Comparison of ENCODE assay signal across 28 cellular contexts in genomic region chr22:28021998-28022660, GRCh38.
DNase-seq lines count a peak whose midpoint lies in the region; FAIRE-seq and TF ChIP-seq lines count a peak whose summit lies in the region.
"Had no signal": no experiment of that assay in that cellular context is flagged by ENCODE, and none has a peak within 500 bp of the region (broad histone marks: within the 10 kb centered on the region; RNA-seq: fewer than 3 reads in every experiment).

No MANE protein-coding gene starts in this region.

- no peak overlapping the region for H3K27ac ChIP-seq in kidney (ENCODE audit: low read depth in 2 of 2, low read length in 2 of 2)
- H3K27ac ChIP-seq in spleen = no peak overlapping the region
- no peak overlapping the region for H3K27ac ChIP-seq in transverse colon
- H3K27ac ChIP-seq: A549, neutrophil, PC-9, thyroid gland had no signal

- H3K36me3 ChIP-seq in H7 (replicated peaks; ENCODE audit: control insufficient read depth, insufficient read depth, low read length) (no peaks in the 10 kb centered on the region), kidney (ENCODE audit: control insufficient read depth in 1 of 2, insufficient read depth in 2 of 2, low read length in 2 of 2) (no peaks in the 10 kb centered on the region), spleen (no peaks in the 10 kb centered on the region), transverse colon (no peaks in the 10 kb centered on the region)
- H3K36me3 ChIP-seq: neutrophil, thyroid gland had no signal

- in situ Hi-C loops in transverse colon (cut with MboI; ENCODE audit: low pct_ligation_motif_present in 1 of 4, low pct_unique_long_range_greater_than_20kb in 1 of 4, low sequenced_read_pairs in 3 of 4) = loop anchor here in 2 of 4 donors (10.0 to 25.0 kb wide), 2 partner anchors 573 to 815 kb away; no protein-coding TSS in a partner anchor

- intact Hi-C loops in kidney (cut with DNase I) = no loop called here
- intact Hi-C loops in spleen (cut with DNase I; ENCODE audit: low total_unique reads) = loop anchor here (10.0 kb wide), 1 partner anchor 563 kb away; no protein-coding TSS in a partner anchor
- intact Hi-C loops in transverse colon (cut with DNase I; ENCODE audit: low total_unique reads) = no loop called here

- TF ChIP-seq POLR2A in spleen (IDR thresholded peaks at IDR 0.05) (no peak), transverse colon (IDR thresholded peaks at IDR 0.05) (no peak)

- TF ChIP-seq EP300 in transverse colon (IDR thresholded peaks at IDR 0.05; ENCODE audit: low read depth) = no peak

- no peak for FAIRE-seq in kidney (lab: Jason Lieb, UNC)
- FAIRE-seq: A549 had no signal

- WGBS in spleen, 5 donors = 85 to 98% (median 92%) methylated on average over 6 to 7 of the region's 7 CpGs
- WGBS in transverse colon (ENCODE audit: low coverage in 1 of 2), 2 donors = 94 to 100% methylated on average over 2 to 7 of the region's 7 CpGs

- TF ChIP-seq CTCF in kidney (IDR thresholded peaks at IDR 0.05; ENCODE audit: borderline replicate concordance, extremely low read depth, insufficient read depth) = no peak
- TF ChIP-seq CTCF in spleen (IDR thresholded peaks at IDR 0.05 in 8 of 11, conservative IDR thresholded peaks at IDR 0.05 in 3 of 11) = no peak
- TF ChIP-seq CTCF in transverse colon (IDR thresholded peaks at IDR 0.05) = no peak

- no peak overlapping the region for H3K9ac ChIP-seq in kidney (ENCODE audit: low read length in 2 of 2)

- peak; percentile 29 for DNase-seq in activated CD8-positive, alpha-beta memory T cell treated with anti-CD3 and anti-CD28 coated beads, Interleukin-2, amount 50 U/mL, for 48 hours
- no peak for DNase-seq in activated CD8-positive, alpha-beta memory T cell treated with anti-CD3 and anti-CD28 coated beads for 24 hours
- DNase-seq in H7 (peak; percentile 27), kidney (peak; percentile 51), spleen (peak; percentile 55), transverse colon (no peak), NCI-H1930 (lab: John Stamatoyannopoulos, UW) (no peak)
- no peak for DNase-seq in activated naive CD4-positive, alpha-beta T cell treated with Interleukin-2 at 50 U/mL for 16 hours
- DNase-seq: activated CD4-positive, alpha-beta T cell treated with anti-CD3 and anti-CD28 coated beads, Interleukin-2, amount 50 U/mL, for 4 hours; activated CD4-positive, CD25-positive, alpha-beta regulatory T cell; activated naive CD4-positive, alpha-beta T cell treated with anti-CD3 and anti-CD28 coated beads for 36 hours; activated T-cell treated with anti-CD3 and anti-CD28 coated beads, Interleukin-2, amount 50 U/mL, for 1 hour; CD8-positive, alpha-beta T cell; central memory CD4-positive, alpha-beta T cell; DMS153; GOT3; kidney glomerular epithelial cell; NCI-H2081 treated with DMSO at 0.1 percent for 48 hours; NK-92 treated with Interleukin-12 subunit alpha and Interleukin-12 subunit beta, amount 100 ng/mL, for 24 hours; PC-9; SIG-M5; stimulated activated CD4-positive, alpha-beta T cell treated with anti-CD3 and anti-CD28 coated beads, Interleukin-12 subunit alpha, Interleukin-12 subunit beta, amount 100 ng/mL, for 4 hours; stimulated activated CD4-positive, alpha-beta T cell treated with anti-CD3 and anti-CD28 coated beads, Interleukin-4, amount 100 ng/mL, for 4 hours; stimulated activated naive CD8-positive, alpha-beta T cell treated with anti-CD3 and anti-CD28 coated beads, Interleukin-15, Interleukin-2, amounts not matched to agents 100 U/mL and 50 U/mL, for 24 hours; SW 1271; thyroid gland had no signal

- H3K4me3 ChIP-seq in H7 (ENCODE audit: insufficient read depth, low read depth, low read length) = no peak overlapping the region
- H3K4me3 ChIP-seq in kidney (ENCODE audit: low read length in 2 of 2) = no peak overlapping the region
- no peak overlapping the region for H3K4me3 ChIP-seq in spleen
- H3K4me3 ChIP-seq in transverse colon = no peak overlapping the region
- H3K4me3 ChIP-seq: A549, PC-9, thyroid gland had no signal

- no peaks in the 10 kb centered on the region for H3K27me3 ChIP-seq in H7 (ENCODE audit: control insufficient read depth, insufficient read depth, low read length)
- H3K27me3 ChIP-seq in spleen (replicated peaks in 1 of 7) = no peaks in the 10 kb centered on the region
- H3K27me3 ChIP-seq in transverse colon = no peaks in the 10 kb centered on the region
- H3K27me3 ChIP-seq: neutrophil, thyroid gland had no signal

- H3K4me1 ChIP-seq in kidney (ENCODE audit: control insufficient read depth in 1 of 2, insufficient read depth in 1 of 2, low read depth in 1 of 2, low read length in 2 of 2) (peaks cover 6 to 11% of the 10 kb centered on the region in 2 donors), spleen (peaks cover 6 to 21% (median 13%) of the 10 kb centered on the region in 6 donors), transverse colon (peaks cover 2 to 14% (median 10%) of the 10 kb centered on the region in 4 donors)

- H3K9me3 ChIP-seq in kidney (ENCODE audit: control insufficient read depth in 1 of 2, low read length in 2 of 2) (no peaks in the 10 kb centered on the region), spleen (no peaks in the 10 kb centered on the region), transverse colon (no peaks in the 10 kb centered on the region)
- H3K9me3 ChIP-seq: A549, neutrophil, thyroid gland had no signal

Comparison
In these comparisons a context has a peak if more than half of its experiments do, and no peak if none do; other contexts are left out.
1. DNase-seq: peak in activated CD8-positive, alpha-beta memory T cell treated with anti-CD3 and anti-CD28 coated beads, Interleukin-2, amount 50 U/mL, for 48 hours (single experiment), H7 (single experiment), kidney (single experiment) and spleen (single experiment); none in activated CD8-positive, alpha-beta memory T cell treated with anti-CD3 and anti-CD28 coated beads for 24 hours (single experiment), activated naive CD4-positive, alpha-beta T cell treated with Interleukin-2 at 50 U/mL for 16 hours (single experiment), transverse colon (single experiment) and NCI-H1930 (0 of 2).